In the genomic region with DNA sequence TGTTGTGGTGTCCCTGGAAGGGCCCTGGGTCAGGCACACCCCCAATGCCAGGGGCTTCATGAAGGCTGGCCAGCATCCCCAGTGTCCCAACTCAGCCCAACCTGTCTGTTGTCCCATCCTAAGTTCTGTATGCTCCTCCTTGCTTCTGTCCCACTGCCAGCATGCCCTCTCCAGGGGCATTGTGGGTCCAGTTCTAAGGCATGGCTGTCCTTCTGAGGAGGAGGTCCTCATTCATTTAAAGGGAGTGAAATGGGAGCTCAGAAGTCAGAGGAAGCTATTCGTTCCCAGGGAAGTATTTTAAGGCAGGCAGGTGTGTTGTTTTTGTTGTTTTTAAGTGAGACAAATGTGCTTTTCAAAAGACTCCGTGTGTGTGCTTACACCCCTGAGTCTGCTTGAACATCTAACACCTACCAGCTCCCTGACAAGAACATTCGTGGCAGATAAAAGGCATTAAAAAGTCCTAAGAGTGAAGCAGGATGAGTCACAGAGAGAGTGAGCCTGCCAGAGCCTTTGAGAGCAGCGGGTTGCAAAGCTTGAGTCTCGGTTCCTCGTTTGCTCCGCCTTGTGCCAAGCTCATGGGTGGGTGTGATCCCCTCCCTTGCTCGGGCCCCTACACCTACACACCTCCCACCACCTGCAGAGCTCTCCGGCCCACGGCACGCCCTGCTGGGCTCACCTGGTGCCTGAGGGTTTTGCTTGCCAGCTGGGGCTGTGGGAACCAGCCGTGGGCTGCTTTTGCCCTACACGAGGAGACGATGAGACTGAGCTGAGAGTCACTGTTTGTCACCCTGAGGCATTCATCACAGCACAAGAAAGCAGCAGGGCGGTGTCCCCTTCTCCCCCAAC, we compare ENCODE assay signal across 9 cellular contexts.
DNase-seq lines count a peak whose midpoint lies in the region; ATAC-seq lines count a peak whose summit lies in the region.
"Had no signal": no experiment of that assay in that cellular context is flagged by ENCODE, and none has a peak within 500 bp of the region (broad histone marks: within the 10 kb centered on the region; RNA-seq: fewer than 3 reads in every experiment).

No MANE protein-coding gene starts in this region.

- H3K27me3 ChIP-seq in effector memory CD4-positive, alpha-beta T cell (replicated peaks; ENCODE audit: control insufficient read depth, insufficient read depth, low read length, poor library complexity, severe bottlenecking): peaks cover 4% of the 10 kb centered on the region

- H3K9me3 Mint-ChIP-seq in activated CD4-positive, alpha-beta T cell treated with anti-CD3 and anti-CD28 coated beads for 36 hours (ENCODE audit: low read depth): no peaks in the 10 kb centered on the region

- no peak overlapping the region for H3K27ac ChIP-seq in effector memory CD4-positive, alpha-beta T cell (ENCODE audit: insufficient read depth, low read length, poor library complexity, severe bottlenecking)
- H3K27ac ChIP-seq: KMS-11 had no signal

- H3K36me3 Mint-ChIP-seq in activated CD4-positive, alpha-beta T cell treated with anti-CD3 and anti-CD28 coated beads for 36 hours (ENCODE audit: low read depth): no peaks in the 10 kb centered on the region

- H3K4me3 ChIP-seq in effector memory CD4-positive, alpha-beta T cell (ENCODE audit: insufficient read depth, low read depth, low read length, poor library complexity, severe bottlenecking): no peak overlapping the region

- DNase-seq in COR-L47 (lab: John Stamatoyannopoulos, UW): peak; percentile 52
- DNase-seq in activated CD4-positive, alpha-beta T cell treated with anti-CD3 and anti-CD28 coated beads for 36 hours: peak; percentile 61
- peak; percentile 43 for DNase-seq in fibroblast of the conjunctiva (ENCODE audit: low read depth)
- peak; percentile 11 for DNase-seq in stimulated activated CD8-positive, alpha-beta memory T cell treated with anti-CD3 and anti-CD28 coated beads, Interleukin-4, amount 100 ng/mL, for 24 hours (ENCODE audit: low read depth)
- DNase-seq in OCI-M1 (lab: John Stamatoyannopoulos, UW): no peak
- no peak for DNase-seq in effector memory CD4-positive, alpha-beta T cell

- POLR2A ChIA-PET in activated CD4-positive, alpha-beta T cell treated with anti-CD3 and anti-CD28 coated beads for 36 hours (lab: Charles Lee): interaction anchor here (0.5 to 0.6 kb wide), 4 partner anchors 37 to 824 kb away, joined by 3 to 4 read pairs (median 3); no protein-coding TSS in a partner anchor

- peak overlapping the region; percentile 58 for H3K4me3 Mint-ChIP-seq in activated CD4-positive, alpha-beta T cell treated with anti-CD3 and anti-CD28 coated beads for 36 hours

- H3K27me3 Mint-ChIP-seq in activated CD4-positive, alpha-beta T cell treated with anti-CD3 and anti-CD28 coated beads for 36 hours: peaks cover 8% of the 10 kb centered on the region

- H3K36me3 ChIP-seq in effector memory CD4-positive, alpha-beta T cell (ENCODE audit: control insufficient read depth, insufficient read depth, low read length): no peaks in the 10 kb centered on the region

- CTCF ChIA-PET in activated CD4-positive, alpha-beta T cell treated with anti-CD3 and anti-CD28 coated beads for 36 hours (lab: Charles Lee): interaction anchor here (0.7 to 0.8 kb wide), 3 partner anchors 34 to 292 kb away, joined by 3 to 4 read pairs (median 4); no protein-coding TSS in a partner anchor

- H3K4me1 Mint-ChIP-seq in activated CD4-positive, alpha-beta T cell treated with anti-CD3 and anti-CD28 coated beads for 36 hours: peaks cover 30% of the 10 kb centered on the region

- peak; percentile 90 for ATAC-seq in GM19395 (IDR thresholded peaks at IDR 0.05; ENCODE audit: unreplicated experiment)
- peak; percentile 80 for ATAC-seq in HG03196 (IDR thresholded peaks at IDR 0.05; ENCODE audit: unreplicated experiment)
- peak; percentile 95 for ATAC-seq in activated CD4-positive, alpha-beta T cell treated with anti-CD3 and anti-CD28 coated beads for 36 hours

- intact Hi-C loops in activated CD4-positive, alpha-beta T cell treated with anti-CD3 and anti-CD28 coated beads for 36 hours (cut with DNase I, micrococcal nuclease): loop anchor here in 1 of 2 experiments (2.0 kb wide), 1 partner anchor 47 kb away; no protein-coding TSS in a partner anchor

- H3K4me1 ChIP-seq in effector memory CD4-positive, alpha-beta T cell (ENCODE audit: control insufficient read depth, insufficient read depth, low read length, poor library complexity, severe bottlenecking): no peaks in the 10 kb centered on the region

- peak overlapping the region; percentile 39 for H3K27ac Mint-ChIP-seq in activated CD4-positive, alpha-beta T cell treated with anti-CD3 and anti-CD28 coated beads for 36 hours

- H3K9me3 ChIP-seq in effector memory CD4-positive, alpha-beta T cell (ENCODE audit: control insufficient read depth, low read length): no peaks in the 10 kb centered on the region

Comparison
In these comparisons a context has a peak if more than half of its experiments do, and no peak if none do; other contexts are left out.
1. DNase-seq: peak in COR-L47 (single experiment), activated CD4-positive, alpha-beta T cell treated with anti-CD3 and anti-CD28 coated beads for 36 hours (single experiment), fibroblast of the conjunctiva (single experiment) and stimulated activated CD8-positive, alpha-beta memory T cell treated with anti-CD3 and anti-CD28 coated beads, Interleukin-4, amount 100 ng/mL, for 24 hours (single experiment); none in OCI-M1 (single experiment) and effector memory CD4-positive, alpha-beta T cell (0 of 3).
2. Peak in every context shown above with its lines, with median percentiles within 50 percentile points of each other: ATAC-seq.